In the genomic region with DNA sequence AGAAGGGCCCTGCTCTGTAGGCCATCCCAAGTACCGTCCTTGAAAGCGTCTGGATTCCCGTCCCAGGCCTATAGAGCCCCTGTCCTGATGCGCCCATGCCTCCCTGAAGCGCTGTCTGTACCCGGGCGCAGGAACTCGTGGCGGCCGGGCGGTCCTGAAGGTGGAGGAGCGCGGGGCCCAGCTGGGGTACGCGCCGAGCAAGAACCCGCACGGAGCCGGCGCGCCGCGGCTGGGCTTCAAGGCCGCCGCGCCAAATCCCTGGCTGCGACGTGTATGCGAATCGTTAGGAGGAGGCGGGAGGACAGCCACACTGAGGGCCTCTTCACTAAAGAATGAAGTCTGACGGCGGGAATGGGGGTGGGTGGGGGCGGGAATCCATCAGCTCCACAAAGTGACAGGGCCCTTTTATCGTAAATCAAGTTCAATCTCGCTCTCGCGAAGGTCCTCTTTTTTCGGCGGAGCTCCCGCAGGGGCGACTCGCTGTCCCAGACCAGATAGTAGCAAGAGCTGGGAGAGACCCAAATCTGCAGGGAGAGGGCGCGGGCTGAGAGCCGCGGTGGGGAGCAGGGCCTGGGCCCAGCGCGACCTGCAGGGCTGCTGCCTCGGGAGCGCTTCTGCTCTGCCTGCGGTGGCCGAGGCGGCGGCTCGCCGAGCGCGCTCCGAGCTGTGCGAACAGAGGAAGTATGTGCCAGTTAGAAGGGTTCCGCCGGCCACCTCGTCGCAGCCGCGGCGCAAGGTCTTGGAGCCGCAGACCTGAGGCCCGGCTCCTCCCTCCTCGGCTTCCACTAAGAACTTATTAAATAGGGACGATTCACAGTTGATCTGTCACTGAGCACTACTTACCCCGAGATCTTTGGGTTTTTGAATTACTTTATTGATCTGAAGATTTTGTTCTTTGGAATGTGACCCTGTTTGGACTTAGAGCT, we compare ENCODE assay signal across 8 cellular contexts. TPM values are rescaled to one million over a fixed set of nuclear protein-coding genes. Genes with fewer than 3 reads are reported as not detected.
A peak's percentile ranks its signal among the peaks of the same experiment; 100 is the strongest.
DNase-seq lines count a peak whose midpoint lies in the region; ATAC-seq and TF ChIP-seq lines count a peak whose summit lies in the region.

No MANE protein-coding gene starts in this region.

- no peak for TF ChIP-seq POLR2A in stomach (IDR thresholded peaks at IDR 0.05)

- ATAC-seq in activated B cell treated with CpG ODN at 0.5 μM for 24 hours (ENCODE audit: low read depth) = no peak

- H3K4me3 ChIP-seq in iPS-20b (ENCODE audit: low read length) (peak overlapping the region; percentile 62), stomach (peak overlapping the region; percentile 1 to 42 (median 32))
- H3K4me3 ChIP-seq in effector memory CD4-positive, alpha-beta T cell (ENCODE audit: insufficient read depth, low read depth, low read length, poor library complexity, severe bottlenecking) = no peak overlapping the region

- intact Hi-C loops in activated B cell treated with CpG ODN at 0.5 μM for 24 hours (cut with micrococcal nuclease) = loop anchor here (2.0 kb wide), 1 partner anchor 20 kb away; no protein-coding TSS in a partner anchor
- intact Hi-C loops in stomach (cut with DNase I; ENCODE audit: low total_unique reads) = no loop called here

- TF ChIP-seq CTCF in activated B cell treated with CpG ODN at 0.5 μM for 24 hours (IDR thresholded peaks at IDR 0.05) = no peak
- no peak for TF ChIP-seq CTCF in stomach (IDR thresholded peaks at IDR 0.05)

- TF ChIP-seq EP300 in stomach (IDR thresholded peaks at IDR 0.05) = no peak

- H3K9ac ChIP-seq in iPS-20b (ENCODE audit: low read depth, low read length) = no peak overlapping the region

- DNase-seq in NCI-H748 (lab: John Stamatoyannopoulos, UW; ENCODE audit: unreplicated experiment) = peak; percentile 68
- DNase-seq in NCI-H748 treated with DMSO at 0.1 percent for 48 hours (lab: John Stamatoyannopoulos, UW) = no peak
- no peak for DNase-seq in activated B cell treated with CpG ODN at 0.5 μM for 24 hours
- DNase-seq in stomach = no peak
- no peak for DNase-seq in SW 1271 (lab: John Stamatoyannopoulos, UW)
- DNase-seq in effector memory CD4-positive, alpha-beta T cell = no peak
- no peak for DNase-seq in activated CD4-positive, alpha-beta T cell treated with anti-CD3 and anti-CD28 coated beads for 4 hours

- H3K4me3 Mint-ChIP-seq in activated B cell treated with CpG ODN at 0.5 μM for 24 hours = peak overlapping the region; percentile 44

- peaks cover 10% of the 10 kb centered on the region for H3K4me1 Mint-ChIP-seq in activated B cell treated with CpG ODN at 0.5 μM for 24 hours

- CTCF ChIA-PET in activated B cell treated with CpG ODN at 0.5 μM for 24 hours (lab: Charles Lee) = interaction anchor here (1.0 kb wide), 1 partner anchor 17 kb away, joined by 3 read pairs; no protein-coding TSS in a partner anchor

- POLR2A ChIA-PET in activated B cell treated with CpG ODN at 0.5 μM for 24 hours (lab: Charles Lee) = no interaction called here

- no peaks in the 10 kb centered on the region for H3K36me3 Mint-ChIP-seq in activated B cell treated with CpG ODN at 0.5 μM for 24 hours (ENCODE audit: low read depth)

- peaks cover 11% of the 10 kb centered on the region for H3K4me1 ChIP-seq in iPS-20b (ENCODE audit: insufficient read depth, low read length)
- H3K4me1 ChIP-seq in stomach = peaks cover 13 to 25% (median 20%) of the 10 kb centered on the region in 4 donors
- H3K4me1 ChIP-seq in effector memory CD4-positive, alpha-beta T cell (ENCODE audit: control insufficient read depth, insufficient read depth, low read length, poor library complexity, severe bottlenecking) = peaks cover 3% of the 10 kb centered on the region

- no peaks in the 10 kb centered on the region; the same call in 1 of the 2 replicates for H3K9me3 ChIP-seq in iPS-20b (ENCODE audit: insufficient read depth, low read depth, low read length)
- H3K9me3 ChIP-seq in stomach = peaks cover 0 to 15% (median 0%) of the 10 kb centered on the region in 4 donors
- no peaks in the 10 kb centered on the region for H3K9me3 ChIP-seq in effector memory CD4-positive, alpha-beta T cell (ENCODE audit: control insufficient read depth, low read length)

- no peaks in the 10 kb centered on the region for H3K36me3 ChIP-seq in iPS-20b (ENCODE audit: insufficient read depth, low read depth, low read length)
- H3K36me3 ChIP-seq in stomach = no peaks in the 10 kb centered on the region
- H3K36me3 ChIP-seq in effector memory CD4-positive, alpha-beta T cell (ENCODE audit: control insufficient read depth, insufficient read depth, low read length) = no peaks in the 10 kb centered on the region

- H3K27me3 ChIP-seq in iPS-20b (ENCODE audit: insufficient read depth, low read length) (peaks cover 96% of the 10 kb centered on the region), stomach (peaks cover 19 to 100% (median 71%) of the 10 kb centered on the region in 3 donors)
- H3K27me3 ChIP-seq in effector memory CD4-positive, alpha-beta T cell (replicated peaks; ENCODE audit: control insufficient read depth, insufficient read depth, low read length, poor library complexity, severe bottlenecking) = peaks cover 60% of the 10 kb centered on the region

- H3K9me3 Mint-ChIP-seq in activated B cell treated with CpG ODN at 0.5 μM for 24 hours = no peaks in the 10 kb centered on the region

- H3K27me3 Mint-ChIP-seq in activated B cell treated with CpG ODN at 0.5 μM for 24 hours = peaks cover 64% of the 10 kb centered on the region

- no peak overlapping the region for H3K27ac Mint-ChIP-seq in activated B cell treated with CpG ODN at 0.5 μM for 24 hours

- WGBS in stomach, 5 donors = 2 to 7% (median 6%) methylated on average over 48 to 73 of the region's 73 CpGs

- H3K27ac ChIP-seq in iPS-20b (ENCODE audit: low read length) (no peak overlapping the region), stomach (no peak overlapping the region)
- H3K27ac ChIP-seq in effector memory CD4-positive, alpha-beta T cell (ENCODE audit: insufficient read depth, low read length, poor library complexity, severe bottlenecking) = no peak overlapping the region

RNA-seq across cellular contexts. Expression of a gene that starts 10.4 kb away (rescaled TPM):
- total RNA-seq in activated B cell treated with CpG ODN at 0.5 μM for 24 hours = not detected in 2 replicates
- total RNA-seq in stomach = not detected
- not detected for polyA plus RNA-seq in stomach
